10 cellular contexts compared by ENCODE assay signal in the genomic region with DNA sequence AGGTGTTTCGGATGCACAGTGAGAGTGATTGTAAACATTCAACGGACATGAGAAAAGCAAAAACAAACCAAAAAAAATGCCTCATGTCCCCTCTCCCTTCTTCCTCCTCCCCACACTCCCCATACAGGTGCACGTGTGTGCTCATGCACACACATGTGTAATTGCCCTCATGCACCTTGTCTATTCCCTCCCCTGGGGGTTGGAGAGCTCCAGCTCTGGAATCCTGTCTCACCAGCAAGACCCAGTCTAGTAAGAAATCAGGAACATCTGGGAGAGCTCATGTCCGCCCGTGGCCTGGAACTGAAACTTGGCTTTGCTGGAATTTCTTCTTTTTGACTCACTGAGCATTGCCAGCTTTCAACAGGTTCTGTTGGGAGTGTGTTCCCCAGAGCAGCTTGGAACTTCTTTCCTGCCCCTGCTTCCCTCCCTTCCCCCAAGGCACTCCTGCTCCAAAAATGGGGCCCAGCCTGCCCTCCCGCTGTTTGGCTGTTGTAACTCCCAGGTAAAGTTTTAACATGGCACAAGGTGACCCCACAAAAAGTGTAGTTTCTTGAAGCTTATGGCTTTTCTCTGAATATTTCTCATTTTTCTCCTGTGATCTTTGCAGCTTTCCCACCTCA.
DNase-seq lines count a peak whose midpoint lies in the region; ATAC-seq and TF ChIP-seq lines count a peak whose summit lies in the region.
"Had no signal": no experiment of that assay in that cellular context is flagged by ENCODE, and none has a peak within 500 bp of the region (broad histone marks: within the 10 kb centered on the region; RNA-seq: fewer than 3 reads in every experiment).

No MANE protein-coding gene starts in this region.

- H3K9me3 ChIP-seq in adipocyte (ENCODE audit: control insufficient read depth, low read length) (no peaks in the 10 kb centered on the region), right cardiac atrium (ENCODE audit: control insufficient read depth, low read length) (no peaks in the 10 kb centered on the region)
- H3K9me3 ChIP-seq: prostate gland had no signal

- H3K79me2 ChIP-seq in GM23338 (replicated peaks; ENCODE audit: insufficient read depth), result no peaks in the 10 kb centered on the region

- 0 out of 2 replicates have a peak, but pooled peaks cover 5% of the 10 kb centered on the region for H3K9me2 ChIP-seq in GM23338 (ENCODE audit: insufficient read depth)

- H3K27ac Mint-ChIP-seq in GM23338, result peak overlapping the region; percentile 59

- no peaks in the 10 kb centered on the region for H3K36me3 Mint-ChIP-seq in GM23338 (ENCODE audit: low read depth)

- H3K27me3 ChIP-seq in GM23338 (ENCODE audit: insufficient read depth) (no peaks in the 10 kb centered on the region), adipocyte (replicated peaks; ENCODE audit: control insufficient read depth, insufficient read depth, low read length) (no peaks in the 10 kb centered on the region), right cardiac atrium (ENCODE audit: control insufficient read depth, insufficient read depth) (no peaks in the 10 kb centered on the region)

- H3K4me3 Mint-ChIP-seq in GM23338, result no peak overlapping the region

- H2AFZ ChIP-seq in GM23338, result no peak overlapping the region

- no peak for TF ChIP-seq CTCF in GM23338 (conservative IDR thresholded peaks at IDR 0.05; ENCODE audit: low read depth in 2 of 2)

- H3K4me1 ChIP-seq in GM23338 (ENCODE audit: insufficient read depth) (0 out of 2 replicates have a peak, but pooled peaks cover 5% of the 10 kb centered on the region), adipocyte (ENCODE audit: control insufficient read depth, insufficient read depth, low read length) (peaks cover 24% of the 10 kb centered on the region), right cardiac atrium (ENCODE audit: control insufficient read depth, insufficient read depth, low read length) (peaks cover 7% of the 10 kb centered on the region)
- H3K4me1 ChIP-seq: prostate gland had no signal

- no peaks in the 10 kb centered on the region for H4K20me1 ChIP-seq in GM23338 (replicated peaks; ENCODE audit: insufficient read depth)

- H3K9me3 Mint-ChIP-seq in GM23338, result no peaks in the 10 kb centered on the region

- 49% methylated on average over 6 of the region's 6 CpGs for WGBS in right cardiac atrium

- H3K9ac ChIP-seq in adipocyte (ENCODE audit: low read length), result no peak overlapping the region

- H3K4me3 ChIP-seq in GM23338 (no peak overlapping the region), adipocyte (ENCODE audit: low read length) (no peak overlapping the region), right cardiac atrium (ENCODE audit: low read length) (no peak overlapping the region)
- H3K4me3 ChIP-seq: prostate gland had no signal

- H3K36me3 ChIP-seq in GM23338 (ENCODE audit: insufficient read depth), result peaks cover 7% of the 10 kb centered on the region; the same call in 1 of the 2 replicates
- no peaks in the 10 kb centered on the region for H3K36me3 ChIP-seq in adipocyte (ENCODE audit: control insufficient read depth, insufficient read depth, low read length, severe bottlenecking)
- H3K36me3 ChIP-seq: prostate gland had no signal

- no peak overlapping the region for H3K4me2 ChIP-seq in GM23338

- DNase-seq in CD1c-positive myeloid dendritic cell (ENCODE audit: extremely low spot score), result peak; percentile 58
- no peak for DNase-seq in GM23338 (ENCODE audit: low spot score)
- DNase-seq in adipocyte (ENCODE audit: low read depth), result peak; percentile 59
- peak in 2 of 3 donors; percentile 25 to 61 for DNase-seq in right cardiac atrium
- no peak for DNase-seq in central memory CD4-positive, alpha-beta T cell
- no peak for DNase-seq in activated gamma-delta T cell treated with Interleukin-2 at 50 U/mL for 16 hours
- no peak for DNase-seq in HuH-7 (ENCODE audit: low spot score)
- DNase-seq: Kasumi-1 had no signal

- peaks cover 3% of the 10 kb centered on the region for H3K27me3 Mint-ChIP-seq in GM23338 (ENCODE audit: insufficient read depth, low read depth, poor library complexity)

- H3K4me1 Mint-ChIP-seq in GM23338, result peaks cover 25% of the 10 kb centered on the region

- ATAC-seq in GM23338 (no peak), right cardiac atrium (peak; percentile 20 to 40), HG02571 (IDR thresholded peaks at IDR 0.05; ENCODE audit: unreplicated experiment) (no peak)

- H3K27ac ChIP-seq in GM23338 (ENCODE audit: low read depth) (no peak overlapping the region), right cardiac atrium (ENCODE audit: low read length) (no peak overlapping the region)
- H3K27ac ChIP-seq: prostate gland had no signal

- no peaks in the 10 kb centered on the region for H3F3A ChIP-seq in GM23338 (replicated peaks; ENCODE audit: low read depth)

- intact Hi-C loops in right cardiac atrium (cut with DNase I), result no loop called here

TF ChIP-seq in GM23338, 12 proteins besides CTCF, POLR2A, EP300 and RAD21:
- TF ChIP-seq CREB1 (CRISPR knock-in tag; IDR thresholded peaks at IDR 0.05; ENCODE audit: low read depth) (no peak), NANOG (IDR thresholded peaks at IDR 0.05; ENCODE audit: borderline replicate concordance) (no peak), ZNF114 (CRISPR knock-in tag; IDR thresholded peaks at IDR 0.05) (no peak)

Comparison
In these comparisons a context has a peak if more than half of its experiments do, and no peak if none do; other contexts are left out.
1. DNase-seq: peak in CD1c-positive myeloid dendritic cell (single experiment), adipocyte (single experiment) and right cardiac atrium (2 of 3); none in GM23338 (single experiment), central memory CD4-positive, alpha-beta T cell (single experiment), activated gamma-delta T cell treated with Interleukin-2 at 50 U/mL for 16 hours (single experiment) and HuH-7 (single experiment).
2. ATAC-seq: peak in right cardiac atrium (2 of 2); none in GM23338 (single experiment) and HG02571 (single experiment).